ENCODE assay signal across 39 cellular contexts in the genomic region with DNA sequence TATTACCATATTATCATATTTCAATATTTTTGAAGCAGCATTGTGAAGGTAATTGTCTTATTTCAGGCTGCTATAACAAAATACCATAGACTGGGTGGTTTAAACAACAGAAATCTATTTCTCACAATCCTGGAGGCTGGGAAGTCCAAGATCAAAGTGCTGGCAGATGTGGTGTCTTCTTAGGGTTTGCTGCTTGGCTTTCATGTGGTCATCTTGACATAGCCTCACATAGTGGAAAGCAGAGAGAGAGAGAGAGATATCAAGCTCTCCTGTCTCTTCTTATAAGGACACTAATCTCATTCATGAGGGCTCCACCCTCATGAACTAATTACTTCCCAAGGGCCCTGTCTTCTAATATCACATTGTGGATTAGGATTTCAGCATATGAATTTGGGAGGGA.
"Had no signal": no experiment of that assay in that cellular context is flagged by ENCODE, and none has a peak within 500 bp of the region (broad histone marks: within the 10 kb centered on the region; RNA-seq: fewer than 3 reads in every experiment).

No MANE protein-coding gene starts in this region.

- ATAC-seq: activated naive CD4-positive, alpha-beta T cell treated with anti-CD3 and anti-CD28 coated beads, Interleukin-2, amount 50 U/mL, for 72 hours; activated naive CD8-positive, alpha-beta T cell treated with anti-CD3 and anti-CD28 coated beads, Interleukin-2, amount 50 U/mL, for 24 hours; activated T-cell treated with anti-CD3 and anti-CD28 coated beads, Interleukin-2, amount 50 U/mL, for 4 hours; activated T-cell treated with anti-CD3 and anti-CD28 coated beads, Interleukin-2, amount 50 U/mL, for 72 hours; activated T-helper 17 cell treated with anti-CD3 and anti-CD28 coated beads, Interleukin-2, amount 50 U/mL, for 72 hours; body of pancreas had no signal

- H3K4me3 Mint-ChIP-seq: activated naive CD4-positive, alpha-beta T cell treated with anti-CD3 and anti-CD28 coated beads for 36 hours; activated naive CD4-positive, alpha-beta T cell treated with anti-CD3 and anti-CD28 coated beads, Interleukin-2, amount 10 ng/mL, durations not matched to agents 7 days and 5 days; activated naive CD4-positive, alpha-beta T cell treated with anti-CD3 and anti-CD28 coated beads, Interleukin-2, amount 50 U/mL, for 24 hours; activated naive CD8-positive, alpha-beta T cell; activated naive CD8-positive, alpha-beta T cell treated with anti-CD3 and anti-CD28 coated beads for 36 hours; activated naive CD8-positive, alpha-beta T cell treated with anti-CD3 and anti-CD28 coated beads, Interleukin-2, amount 10 ng/mL, durations not matched to agents 7 days and 5 days; activated naive CD8-positive, alpha-beta T cell treated with anti-CD3 and anti-CD28 coated beads, Interleukin-2, amount 50 U/mL, for 24 hours; activated T-cell treated with anti-CD3 and anti-CD28 coated beads, Interleukin-2, amount 50 U/mL, for 24 hours; activated T-cell treated with anti-CD3 and anti-CD28 coated beads, Interleukin-2, amount 50 U/mL, for 4 hours; activated T-cell treated with anti-CD3 and anti-CD28 coated beads, Interleukin-2, amount 50 U/mL, for 72 hours; activated T-helper 1 cell treated with anti-CD3 and anti-CD28 coated beads, Interleukin-12 subunit alpha, Interleukin-12 subunit beta, Interleukin-2, Interleukin-4 antibody, amounts not matched to agents 30 ng/mL and 10 ng/mL and 1 ng/mL, durations not matched to agents 14 hours and 24 hours and 36 hours; activated T-helper 17 cell treated with anti-CD3 and anti-CD28 coated beads, Interleukin-2, amount 50 U/mL, for 72 hours; brain; central memory CD8-positive, alpha-beta T cell had no signal

- H3K27ac ChIP-seq: adrenal gland, ascending aorta, body of pancreas, brain microvascular endothelial cell, breast epithelium, cardiac muscle cell had no signal

- FAIRE-seq: bronchial epithelial cell had no signal

- DNase-seq: activated effector memory CD4-positive, alpha-beta T cell treated with anti-CD3 and anti-CD28 coated beads, Interleukin-2, amount 50 U/mL, for 16 hours; activated effector memory CD4-positive, alpha-beta T cell treated with Interleukin-2 at 50 U/mL for 16 hours; activated gamma-delta T cell; activated gamma-delta T cell treated with Interleukin-2 at 50 U/mL for 16 hours; activated naive CD4-positive, alpha-beta T cell; activated naive CD4-positive, alpha-beta T cell treated with anti-CD3 and anti-CD28 coated beads for 36 hours; activated naive CD4-positive, alpha-beta T cell treated with anti-CD3 and anti-CD28 coated beads, Interleukin-2, amount 10 ng/mL, durations not matched to agents 7 days and 5 days; activated naive CD4-positive, alpha-beta T cell treated with anti-CD3 and anti-CD28 coated beads, Interleukin-2, amount 50 U/mL, for 16 hours; activated naive CD4-positive, alpha-beta T cell treated with Interleukin-2 at 50 U/mL for 16 hours; activated naive CD8-positive, alpha-beta T cell treated with anti-CD3 and anti-CD28 coated beads for 36 hours; activated naive CD8-positive, alpha-beta T cell treated with anti-CD3 and anti-CD28 coated beads, Interleukin-2, amount 10 ng/mL, durations not matched to agents 7 days and 5 days; activated naive CD8-positive, alpha-beta T cell treated with anti-CD3 and anti-CD28 coated beads, Interleukin-2, amount 50 U/mL, for 24 hours; activated T-cell treated with anti-CD3 and anti-CD28 coated beads, Interleukin-2, amount 50 U/mL, for 1 hour; activated T-cell treated with anti-CD3 and anti-CD28 coated beads, Interleukin-2, amount 50 U/mL, for 24 hours; activated T-cell treated with anti-CD3 and anti-CD28 coated beads, Interleukin-2, amount 50 U/mL, for 4 hours; activated T-cell treated with anti-CD3 and anti-CD28 coated beads, Interleukin-2, amount 50 U/mL, for 48 hours; activated T-cell treated with anti-CD3 and anti-CD28 coated beads, Interleukin-2, amount 50 U/mL, for 72 hours; adrenal gland; amniotic stem cell; amygdala; anterior cingulate cortex; aorta; body of pancreas; brain microvascular endothelial cell; caudate nucleus; central memory CD4-positive, alpha-beta T cell; cerebellar nuclear complex had no signal

- H3K27me3 Mint-ChIP-seq: activated naive CD4-positive, alpha-beta T cell treated with anti-CD3 and anti-CD28 coated beads, Interleukin-2, amount 10 ng/mL, durations not matched to agents 7 days and 5 days; activated naive CD4-positive, alpha-beta T cell treated with anti-CD3 and anti-CD28 coated beads, Interleukin-2, amount 50 U/mL, for 24 hours; activated naive CD8-positive, alpha-beta T cell; activated naive CD8-positive, alpha-beta T cell treated with anti-CD3 and anti-CD28 coated beads for 36 hours; activated naive CD8-positive, alpha-beta T cell treated with anti-CD3 and anti-CD28 coated beads, Interleukin-2, amount 10 ng/mL, durations not matched to agents 7 days and 5 days; activated naive CD8-positive, alpha-beta T cell treated with anti-CD3 and anti-CD28 coated beads, Interleukin-2, amount 50 U/mL, for 24 hours; activated T-cell treated with anti-CD3 and anti-CD28 coated beads, Interleukin-2, amount 50 U/mL, for 24 hours; activated T-helper 17 cell treated with anti-CD3 and anti-CD28 coated beads, Interleukin-2, amount 50 U/mL, for 72 hours; brain; central memory CD8-positive, alpha-beta T cell had no signal

- H3K4me1 Mint-ChIP-seq: activated naive CD8-positive, alpha-beta T cell treated with anti-CD3 and anti-CD28 coated beads for 36 hours; activated naive CD8-positive, alpha-beta T cell treated with anti-CD3 and anti-CD28 coated beads, Interleukin-2, amount 50 U/mL, for 24 hours; activated T-helper 17 cell treated with anti-CD3 and anti-CD28 coated beads, Interleukin-2, amount 50 U/mL, for 72 hours; brain had no signal

- H3K36me3 ChIP-seq: adrenal gland, ascending aorta, brain microvascular endothelial cell, breast epithelium, cardiac muscle cell had no signal

- H3K4me1 ChIP-seq: adrenal gland, ascending aorta, body of pancreas, breast epithelium had no signal

- H3K9me3 ChIP-seq: body of pancreas had no signal

- H3K4me3 ChIP-seq: adrenal gland, ascending aorta, body of pancreas, breast epithelium, cardiac muscle cell had no signal

- H3K27me3 ChIP-seq: adrenal gland, ascending aorta, body of pancreas, brain microvascular endothelial cell, breast epithelium, cardiac muscle cell had no signal

- H3K27ac Mint-ChIP-seq: activated naive CD4-positive, alpha-beta T cell treated with anti-CD3 and anti-CD28 coated beads for 36 hours; activated naive CD4-positive, alpha-beta T cell treated with anti-CD3 and anti-CD28 coated beads, Interleukin-2, amount 10 ng/mL, durations not matched to agents 7 days and 5 days; activated naive CD4-positive, alpha-beta T cell treated with anti-CD3 and anti-CD28 coated beads, Interleukin-2, amount 50 U/mL, for 24 hours; activated naive CD4-positive, alpha-beta T cell treated with anti-CD3 and anti-CD28 coated beads, Interleukin-2, amount 50 U/mL, for 72 hours; activated naive CD8-positive, alpha-beta T cell; activated naive CD8-positive, alpha-beta T cell treated with anti-CD3 and anti-CD28 coated beads for 36 hours; activated naive CD8-positive, alpha-beta T cell treated with anti-CD3 and anti-CD28 coated beads, Interleukin-2, amount 10 ng/mL, durations not matched to agents 7 days and 5 days; activated naive CD8-positive, alpha-beta T cell treated with anti-CD3 and anti-CD28 coated beads, Interleukin-2, amount 50 U/mL, for 24 hours; activated T-cell treated with anti-CD3 and anti-CD28 coated beads, Interleukin-2, amount 50 U/mL, for 24 hours; activated T-cell treated with anti-CD3 and anti-CD28 coated beads, Interleukin-2, amount 50 U/mL, for 72 hours; activated T-helper 1 cell treated with anti-CD3 and anti-CD28 coated beads, Interleukin-12 subunit alpha, Interleukin-12 subunit beta, Interleukin-2, Interleukin-4 antibody, amounts not matched to agents 30 ng/mL and 10 ng/mL and 1 ng/mL, durations not matched to agents 14 hours and 24 hours and 36 hours; activated T-helper 17 cell treated with anti-CD3 and anti-CD28 coated beads, Interleukin-2, amount 50 U/mL, for 72 hours; activated T-helper 2 cell treated with anti-CD3 and anti-CD28 coated beads, Interferon-gamma antibody, Interleukin-2, Interleukin-4, amounts not matched to agents 10 μg/mL and 5 μg/mL and 100 μg/mL, durations not matched to agents 14 hours and 24 hours and 36 hours; brain had no signal
